ENCODE assay signal across 12 cellular contexts in the genomic region with DNA sequence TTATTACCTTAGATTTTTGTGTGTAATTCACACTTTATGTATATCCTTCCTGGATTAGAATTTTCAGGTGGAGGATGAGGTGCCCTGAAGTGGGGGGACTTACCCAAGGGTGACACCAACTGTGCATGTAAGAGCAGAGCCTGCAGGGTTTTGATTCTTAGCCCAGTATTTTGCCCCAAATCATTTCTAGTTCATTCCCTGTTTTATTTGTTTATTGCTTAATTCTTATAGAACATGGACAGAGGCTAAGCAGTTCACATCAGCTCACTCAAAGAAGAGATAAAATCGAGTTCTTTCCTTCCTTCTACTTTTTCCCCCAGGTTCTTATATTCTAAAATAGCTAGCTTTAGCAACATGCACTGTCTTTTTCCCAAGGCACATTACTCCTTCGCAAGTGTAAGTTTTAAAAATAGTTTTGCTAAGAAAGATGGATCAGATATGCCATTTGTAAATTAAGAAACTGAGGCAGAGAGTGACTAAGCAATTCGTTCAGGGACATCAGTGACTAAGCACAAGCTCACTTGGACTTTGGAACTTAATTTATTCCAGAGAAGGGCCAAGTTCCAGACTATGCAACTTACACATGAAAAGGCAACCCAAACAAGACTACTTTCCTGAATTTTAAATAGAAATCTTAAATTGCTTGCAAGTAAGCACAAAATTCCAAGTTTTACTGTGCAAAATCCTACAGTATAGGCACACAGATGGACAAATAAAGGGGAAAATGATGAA.
DNase-seq lines count a peak whose midpoint lies in the region; ATAC-seq and TF ChIP-seq lines count a peak whose summit lies in the region.
"Had no signal": no experiment of that assay in that cellular context is flagged by ENCODE, and none has a peak within 500 bp of the region (broad histone marks: within the 10 kb centered on the region; RNA-seq: fewer than 3 reads in every experiment).

No MANE protein-coding gene starts in this region.

- no peaks in the 10 kb centered on the region for H3K9me3 ChIP-seq in right lobe of liver

- H3K27ac ChIP-seq in right lobe of liver (peak overlapping the region in 2 of 3 donors; percentile 46 to 57), foreskin keratinocyte (no peak overlapping the region)

- H3K4me3 ChIP-seq in epithelial cell of proximal tubule (ENCODE audit: low read depth, low read length) (no peak overlapping the region), right lobe of liver (no peak overlapping the region)

- 37% methylated on average over 3 of the region's 3 CpGs for WGBS in right lobe of liver (ENCODE audit: insufficient coverage, low coverage, low lambda C conversion rate, missing lambda C conversion rate)

- no peaks in the 10 kb centered on the region for H3K27me3 ChIP-seq in right lobe of liver
- H3K27me3 ChIP-seq in foreskin keratinocyte, result no peaks in the 10 kb centered on the region

- TF ChIP-seq POLR2A in right lobe of liver (IDR thresholded peaks at IDR 0.05), result no peak

- ATAC-seq in right lobe of liver (peak; percentile 79 to 84 (median 80)), foreskin keratinocyte (no peak), GM21447 (IDR thresholded peaks at IDR 0.05; ENCODE audit: unreplicated experiment) (no peak)
- ATAC-seq: CD8-positive, alpha-beta T cell had no signal

- TF ChIP-seq CTCF in epithelial cell of proximal tubule (conservative IDR thresholded peaks at IDR 0.05; ENCODE audit: low read depth, low read length) (no peak), right lobe of liver (IDR thresholded peaks at IDR 0.05) (no peak), foreskin keratinocyte (conservative IDR thresholded peaks at IDR 0.05) (no peak)

- no peaks in the 10 kb centered on the region for H3K36me3 ChIP-seq in right lobe of liver

- peak; percentile 44 for DNase-seq in LoVo (ENCODE audit: low spot score)
- peak; percentile 35 for DNase-seq in epithelial cell of proximal tubule (ENCODE audit: low read depth)
- DNase-seq in right lobe of liver, result no peak
- no peak for DNase-seq in foreskin keratinocyte
- no peak for DNase-seq in hypothalamus (lab: John Stamatoyannopoulos, UW)
- DNase-seq: CD8-positive, alpha-beta T cell; COR-L47; DMS153; GF-D8; HCEC 1CT; HFFc6 had no signal

- H3K4me1 ChIP-seq in right lobe of liver, result peaks cover 0 to 27% (median 11%) of the 10 kb centered on the region in 4 donors
- H3K4me1 ChIP-seq in foreskin keratinocyte, result no peaks in the 10 kb centered on the region

- intact Hi-C loops in right lobe of liver (cut with DNase I), result no loop called here

Comparison
In these comparisons a context has a peak if more than half of its experiments do, and no peak if none do; other contexts are left out.
1. DNase-seq: peak in LoVo (single experiment) and epithelial cell of proximal tubule (single experiment); none in right lobe of liver (0 of 3), foreskin keratinocyte (0 of 2) and hypothalamus (0 of 51).
2. ATAC-seq: peak in right lobe of liver (4 of 4); none in foreskin keratinocyte (single experiment) and GM21447 (single experiment).